ENCODE assay signal across 28 cellular contexts in the genomic region with DNA sequence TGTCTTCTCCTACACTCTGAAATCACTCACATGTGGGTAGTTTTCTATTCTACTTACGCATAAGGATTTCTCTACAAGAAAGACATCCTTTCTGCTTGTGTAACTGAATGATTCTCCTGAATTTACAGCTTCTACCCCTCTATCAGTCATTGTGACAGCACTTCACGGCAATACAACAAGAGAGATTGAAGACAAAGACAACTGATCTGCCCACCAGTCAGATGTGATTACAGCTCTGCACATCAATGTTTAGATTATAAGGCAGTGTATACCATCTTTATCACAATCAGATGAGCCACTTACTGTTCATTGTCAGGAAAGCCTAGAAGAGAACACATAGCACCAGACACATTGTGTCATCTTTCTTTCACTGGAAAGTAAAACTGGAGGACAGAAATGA.
"Had no signal": no experiment of that assay in that cellular context is flagged by ENCODE, and none has a peak within 500 bp of the region (broad histone marks: within the 10 kb centered on the region; RNA-seq: fewer than 3 reads in every experiment).

No MANE protein-coding gene starts in this region.

- H3K4me3 ChIP-seq: stomach, suprapubic skin, testis, thoracic aorta, thyroid gland, tibial artery, tibial nerve, transverse colon, upper lobe of left lung, upper lobe of right lung, uterus, vagina had no signal

- H3K36me3 Mint-ChIP-seq: stimulated activated effector memory CD8-positive, alpha-beta T cell treated with anti-CD3 and anti-CD28 coated beads, Interleukin-12 subunit alpha, Interleukin-12 subunit beta, amount 100 ng/mL, for 72 hours; stimulated activated memory B cell treated with anti-CD40 and anti-IgM and Interleukin-4, amounts not matched to agents 10 μg/mL and 1 μg/mL and 100 μg/mL, for 72 hours; stimulated activated naive B cell treated with anti-CD40 and anti-IgM and Interleukin-4, amounts not matched to agents 10 μg/mL and 1 μg/mL and 100 μg/mL, for 72 hours; type B pancreatic cell had no signal

- H3K27ac Mint-ChIP-seq: stimulated activated effector memory CD8-positive, alpha-beta T cell treated with anti-CD3 and anti-CD28 coated beads, Interleukin-12 subunit alpha, Interleukin-12 subunit beta, amount 100 ng/mL, for 72 hours; stimulated activated memory B cell treated with anti-CD40 and anti-IgM and Interleukin-4, amounts not matched to agents 10 μg/mL and 1 μg/mL and 100 μg/mL, for 72 hours; stimulated activated naive B cell treated with anti-CD40 and anti-IgM and Interleukin-4, amounts not matched to agents 10 μg/mL and 1 μg/mL and 100 μg/mL, for 72 hours; stimulated activated naive CD8-positive, alpha-beta T cell treated with anti-CD3 and anti-CD28 coated beads, Interleukin-15, amount 100 ng/mL, for 72 hours; stimulated activated naive CD8-positive, alpha-beta T cell treated with anti-CD3 and anti-CD28 coated beads, Interleukin-15, Interleukin-2, amounts not matched to agents 100 ng/mL and 50 ng/mL, for 24 hours; type B pancreatic cell had no signal

- H3K4me3 Mint-ChIP-seq: stimulated activated effector memory CD8-positive, alpha-beta T cell treated with anti-CD3 and anti-CD28 coated beads, Interleukin-12 subunit alpha, Interleukin-12 subunit beta, amount 100 ng/mL, for 72 hours; stimulated activated memory B cell treated with anti-CD40 and anti-IgM and Interleukin-4, amounts not matched to agents 10 μg/mL and 1 μg/mL and 100 μg/mL, for 72 hours; stimulated activated naive B cell treated with anti-CD40 and anti-IgM and Interleukin-4, amounts not matched to agents 10 μg/mL and 1 μg/mL and 100 μg/mL, for 72 hours; stimulated activated naive CD8-positive, alpha-beta T cell treated with anti-CD3 and anti-CD28 coated beads, Interleukin-15, amount 100 ng/mL, for 72 hours; stimulated activated naive CD8-positive, alpha-beta T cell treated with anti-CD3 and anti-CD28 coated beads, Interleukin-15, Interleukin-2, amounts not matched to agents 100 ng/mL and 50 ng/mL, for 24 hours; type B pancreatic cell had no signal

- H3K9me3 ChIP-seq: stomach, suprapubic skin, testis, thoracic aorta, thyroid gland, tibial artery, transverse colon, upper lobe of left lung, upper lobe of right lung, uterus, vagina had no signal

- H3K4me1 ChIP-seq: stomach, suprapubic skin, testis, thyroid gland, tibial artery, tibial nerve, transverse colon, upper lobe of left lung, upper lobe of right lung, uterus, vagina had no signal

- H3K27me3 Mint-ChIP-seq: stimulated activated memory B cell treated with anti-CD40 and anti-IgM and Interleukin-4, amounts not matched to agents 10 μg/mL and 1 μg/mL and 100 μg/mL, for 72 hours; stimulated activated naive B cell treated with anti-CD40 and anti-IgM and Interleukin-4, amounts not matched to agents 10 μg/mL and 1 μg/mL and 100 μg/mL, for 72 hours; stimulated activated naive CD8-positive, alpha-beta T cell treated with anti-CD3 and anti-CD28 coated beads, Interleukin-15, amount 100 ng/mL, for 72 hours; stimulated activated naive CD8-positive, alpha-beta T cell treated with anti-CD3 and anti-CD28 coated beads, Interleukin-15, Interleukin-2, amounts not matched to agents 100 ng/mL and 50 ng/mL, for 24 hours had no signal

- H3K27me3 ChIP-seq: stomach, suprapubic skin, testis, thyroid gland, tibial artery, tibial nerve, transverse colon, upper lobe of left lung, upper lobe of right lung, uterus, vagina had no signal

- H3K9me3 Mint-ChIP-seq: stimulated activated memory B cell treated with anti-CD40 and anti-IgM and Interleukin-4, amounts not matched to agents 10 μg/mL and 1 μg/mL and 100 μg/mL, for 72 hours; stimulated activated naive CD8-positive, alpha-beta T cell treated with anti-CD3 and anti-CD28 coated beads, Interleukin-15, amount 100 ng/mL, for 72 hours; stimulated activated naive CD8-positive, alpha-beta T cell treated with anti-CD3 and anti-CD28 coated beads, Interleukin-15, Interleukin-2, amounts not matched to agents 100 ng/mL and 50 ng/mL, for 24 hours; type B pancreatic cell had no signal

- H3K4me1 Mint-ChIP-seq: stimulated activated effector memory CD8-positive, alpha-beta T cell treated with anti-CD3 and anti-CD28 coated beads, Interleukin-12 subunit alpha, Interleukin-12 subunit beta, amount 100 ng/mL, for 72 hours; stimulated activated memory B cell treated with anti-CD40 and anti-IgM and Interleukin-4, amounts not matched to agents 10 μg/mL and 1 μg/mL and 100 μg/mL, for 72 hours; stimulated activated naive B cell treated with anti-CD40 and anti-IgM and Interleukin-4, amounts not matched to agents 10 μg/mL and 1 μg/mL and 100 μg/mL, for 72 hours; stimulated activated naive CD8-positive, alpha-beta T cell treated with anti-CD3 and anti-CD28 coated beads, Interleukin-15, amount 100 ng/mL, for 72 hours had no signal

- DNase-seq: stimulated activated CD4-positive, alpha-beta T cell treated with anti-CD3 and anti-CD28 coated beads, Interleukin-2, amount 100 ng/mL, for 48 hours; stimulated activated CD4-positive, alpha-beta T cell treated with anti-CD3 and anti-CD28 coated beads, Interleukin-4, amount 100 ng/mL, for 1 hour; stimulated activated CD4-positive, alpha-beta T cell treated with anti-CD3 and anti-CD28 coated beads, Interleukin-4, amount 100 ng/mL, for 24 hours; stimulated activated CD4-positive, alpha-beta T cell treated with anti-CD3 and anti-CD28 coated beads, Interleukin-4, amount 100 ng/mL, for 4 hours; stimulated activated CD8-positive, alpha-beta memory T cell treated with anti-CD3 and anti-CD28 coated beads, Interleukin-4, amount 100 ng/mL, for 48 hours; stimulated activated naive B cell treated with anti-CD40 and anti-IgM and Interleukin-4, amounts not matched to agents 10 μg/mL and 1 μg/mL and 100 μg/mL, for 72 hours; stimulated activated naive CD4-positive, alpha-beta T cell; stimulated activated naive CD4-positive, alpha-beta T cell treated with Interleukin-2 at 50 U/mL for 16 hours; stimulated activated naive CD8-positive, alpha-beta T cell treated with anti-CD3 and anti-CD28 coated beads, Interleukin-15, amount 100 ng/mL, for 72 hours; stimulated activated naive CD8-positive, alpha-beta T cell treated with anti-CD3 and anti-CD28 coated beads, Interleukin-15, Interleukin-2, amounts not matched to agents 100 U/mL and 50 U/mL, for 24 hours; stomach; substantia nigra; testis; thyroid gland; tibial artery; transverse colon; trophoblast cell; upper lobe of left lung; upper lobe of right lung; uterus had no signal

- ATAC-seq: stimulated activated effector memory CD8-positive, alpha-beta T cell treated with anti-CD3 and anti-CD28 coated beads, Interleukin-12 subunit alpha, Interleukin-12 subunit beta, amount 100 ng/mL, for 72 hours; stimulated activated memory B cell treated with anti-CD40 and anti-IgM and Interleukin-4, amounts not matched to agents 10 μg/mL and 1 μg/mL and 100 μg/mL, for 72 hours; stimulated activated naive B cell treated with anti-CD40 and anti-IgM and Interleukin-4, amounts not matched to agents 10 μg/mL and 1 μg/mL and 100 μg/mL, for 72 hours; stimulated activated naive CD8-positive, alpha-beta T cell treated with anti-CD3 and anti-CD28 coated beads, Interleukin-15, amount 100 ng/mL, for 72 hours; stimulated activated naive CD8-positive, alpha-beta T cell treated with anti-CD3 and anti-CD28 coated beads, Interleukin-15, Interleukin-2, amounts not matched to agents 100 U/mL and 50 U/mL, for 24 hours; upper lobe of right lung had no signal

- H3K36me3 ChIP-seq: stomach, suprapubic skin, thoracic aorta, thyroid gland, tibial artery, tibial nerve, transverse colon, upper lobe of left lung, upper lobe of right lung, uterus, vagina had no signal

- H3K27ac ChIP-seq: stomach, suprapubic skin, testis, thoracic aorta, thyroid gland, tibial artery, tibial nerve, transverse colon, upper lobe of left lung, upper lobe of right lung, uterus, vagina had no signal
